ENCODE assay signal across 26 cellular contexts in genomic region chr3:13102386-13103345, GRCh38. TPM values are rescaled to one million over a fixed set of nuclear protein-coding genes. Genes with fewer than 3 reads are reported as not detected.
DNase-seq lines count a peak whose midpoint lies in the region; ATAC-seq and TF ChIP-seq lines count a peak whose summit lies in the region.
"Had no signal": no experiment of that assay in that cellular context is flagged by ENCODE, and none has a peak within 500 bp of the region (broad histone marks: within the 10 kb centered on the region; RNA-seq: fewer than 3 reads in every experiment).

No MANE protein-coding gene starts in this region.

- no peak overlapping the region for H3K4me2 ChIP-seq in osteoblast (ENCODE audit: insufficient read depth, low read length)
- H3K4me2 ChIP-seq: PC-9 had no signal

- H3K27ac Mint-ChIP-seq in CD14-positive monocyte, result peak overlapping the region in 2 of 7 donors; percentile 46 to 50
- H3K27ac Mint-ChIP-seq: CD4-positive, alpha-beta memory T cell had no signal

- peaks cover 10% of the 10 kb centered on the region for H3K4me1 Mint-ChIP-seq in CD14-positive monocyte
- H3K4me1 Mint-ChIP-seq: CD4-positive, alpha-beta memory T cell had no signal

- H2AFZ ChIP-seq in osteoblast (ENCODE audit: low read length), result no peak overlapping the region
- H2AFZ ChIP-seq: PC-9 had no signal

- H3K27me3 ChIP-seq in WERI-Rb-1 (ENCODE audit: insufficient read depth, low read depth, severe bottlenecking) (no peaks in the 10 kb centered on the region), osteoblast (ENCODE audit: insufficient read depth, low read length) (peaks cover 6% of the 10 kb centered on the region), MG63 (no peaks in the 10 kb centered on the region)

- H3K4me1 ChIP-seq in HEK293 (ENCODE audit: control insufficient read depth, insufficient read depth, low read length) (no peaks in the 10 kb centered on the region), osteoblast (ENCODE audit: insufficient read depth, low read length) (peaks cover 15% of the 10 kb centered on the region)

- TF ChIP-seq CTCF in HEK293 (tag by site-specific recombination; IDR thresholded peaks at IDR 0.05), result no peak
- TF ChIP-seq CTCF in WERI-Rb-1 (IDR thresholded peaks at IDR 0.05; ENCODE audit: low read depth, low read length), result no peak
- TF ChIP-seq CTCF in osteoblast (IDR thresholded peaks at IDR 0.05; ENCODE audit: extremely low read depth, low read depth, low read length), result no peak
- no peak for TF ChIP-seq CTCF in CD14-positive monocyte (IDR thresholded peaks at IDR 0.05)

- H3K4me3 ChIP-seq in HEK293 (ENCODE audit: low read depth, low read length) (no peak overlapping the region), WERI-Rb-1 (ENCODE audit: low read depth, low read length) (no peak overlapping the region), osteoblast (ENCODE audit: insufficient read depth, low read length) (no peak overlapping the region), MG63 (no peak overlapping the region)
- H3K4me3 ChIP-seq: K562, PC-9, SK-N-MC had no signal

- no peak for ATAC-seq in HG03521 (IDR thresholded peaks at IDR 0.05; ENCODE audit: unreplicated experiment)
- ATAC-seq: HCT116, K562 had no signal

- H3K9me3 ChIP-seq in HEK293 (ENCODE audit: control insufficient read depth, insufficient read depth, low read depth, low read length) (no peaks in the 10 kb centered on the region), WERI-Rb-1 (ENCODE audit: severe bottlenecking) (no peaks in the 10 kb centered on the region), osteoblast (ENCODE audit: low read depth, low read length) (no peaks in the 10 kb centered on the region), MG63 (no peaks in the 10 kb centered on the region)

- POLR2A ChIA-PET in HEK293 (lab: Yijun Ruan, JAX), result no interaction called here

- intact Hi-C loops in CD14-positive monocyte (cut with micrococcal nuclease), result no loop called here

- H3K4me3 Mint-ChIP-seq in CD14-positive monocyte, result no peak overlapping the region
- H3K4me3 Mint-ChIP-seq: CD4-positive, alpha-beta memory T cell had no signal

- in situ Hi-C loops in ACHN (cut with HindIII; ENCODE audit: low pct_ligation_motif_present, low pct_unique_long_range_greater_than_20kb, low sequenced_read_pairs), result no loop called here

- no peaks in the 10 kb centered on the region for H3K36me3 ChIP-seq in HEK293 (ENCODE audit: control insufficient read depth in 2 of 2, insufficient read depth in 1 of 2, low read length in 2 of 2)
- no peaks in the 10 kb centered on the region; the same call in 1 of the 2 replicates for H3K36me3 ChIP-seq in WERI-Rb-1
- no peaks in the 10 kb centered on the region for H3K36me3 ChIP-seq in osteoblast (ENCODE audit: insufficient read depth, low read length)
- no peaks in the 10 kb centered on the region for H3K36me3 ChIP-seq in MG63

- no peaks in the 10 kb centered on the region for H4K20me1 ChIP-seq in osteoblast (ENCODE audit: insufficient read depth, low read length)

- CTCF ChIA-PET in HEK293 (lab: Yijun Ruan, JAX), result interaction anchor here (1.3 to 2.0 kb wide), 3 partner anchors 10 to 359 kb away, joined by 4 to 10 read pairs (median 7); no protein-coding TSS in a partner anchor

- no peak overlapping the region for H3K27ac ChIP-seq in HEK293 (ENCODE audit: extremely low read depth, low read depth, low read length)
- H3K27ac ChIP-seq in WERI-Rb-1, result peak overlapping the region; percentile 57
- H3K27ac ChIP-seq in osteoblast (ENCODE audit: low read depth, low read length), result no peak overlapping the region
- H3K27ac ChIP-seq: PC-9, SK-N-MC had no signal

- DNase-seq in WERI-Rb-1 (peak; percentile 85), osteoblast (ENCODE audit: insufficient read length, low spot score, missing footprints) (peak; percentile 52), ACHN (no peak), MG63 (no peak), CD14-positive monocyte (ENCODE audit: low spot score) (no peak)
- DNase-seq: CD4-positive, alpha-beta memory T cell; COR-L47; DMS53; Kasumi-1; MV-4-11; NCI-H1105; NCI-H146; NCI-H1930; NCI-H2107; NCI-H446; NCI-H524 treated with DMSO at 0.1 percent for 48 hours; NCI-H82; NK-92 treated with Interleukin-12 subunit alpha and Interleukin-12 subunit beta, amount 100 ng/mL, for 24 hours; PC-9; RPMI8226; SHP77 treated with DMSO at 0.1 percent for 48 hours had no signal

- peaks cover 2 to 8% (median 4%) of the 10 kb centered on the region in 3 donors for H3K27me3 Mint-ChIP-seq in CD14-positive monocyte (ENCODE audit: low read depth in 3 of 3)

- peaks cover 0 to 6% (median 3%) of the 10 kb centered on the region in 7 donors for H3K9me3 Mint-ChIP-seq in CD14-positive monocyte
- H3K9me3 Mint-ChIP-seq: CD4-positive, alpha-beta memory T cell had no signal

- no peaks in the 10 kb centered on the region for H3K36me3 Mint-ChIP-seq in CD14-positive monocyte
- H3K36me3 Mint-ChIP-seq: CD4-positive, alpha-beta memory T cell had no signal

- H3K79me2 ChIP-seq in osteoblast (ENCODE audit: insufficient read depth, low read length), result no peaks in the 10 kb centered on the region

TF ChIP-seq in HEK293, 187 proteins besides CTCF, POLR2A, EP300 and RAD21:
- TF ChIP-seq ZNF19 (tag by site-specific recombination; IDR thresholded peaks at IDR 0.05; ENCODE audit: low read depth), result no peak
- TF ChIP-seq GLIS1 (tag by site-specific recombination; IDR thresholded peaks at IDR 0.05), result peak; percentile 61
- peak; percentile 46; the same call in 1 of the 2 replicates for TF ChIP-seq ZBTB20 (tag by site-specific recombination; IDR thresholded peaks at IDR 0.05)

RNA-seq across cellular contexts. Expression of gene IQSEC1, which starts 29.4 kb away (rescaled TPM):
- total RNA-seq in osteoblast, result 22.1 and 28.3 TPM in 2 replicates
- total RNA-seq in MG63 (2014; rRNA removed; shearing (Covaris generic); ENCODE audit: low replicate concordance), result 4.9 and 8.3 TPM in 2 replicates
- 10 to 100 TPM; 17.7 to 30.3 TPM for polyA plus RNA-seq in CD14-positive monocyte

Comparison
In these comparisons a context has a peak if more than half of its experiments do, and no peak if none do; other contexts are left out.
1. DNase-seq: peak in WERI-Rb-1 (single experiment) and osteoblast (single experiment); none in ACHN (single experiment), MG63 (single experiment) and CD14-positive monocyte (single experiment).